In genomic region chr14:60301685-60302084, GRCh38 we compare ENCODE assay signal across 21 cellular contexts. TPM values are rescaled to one million over a fixed set of nuclear protein-coding genes. Genes with fewer than 3 reads are reported as not detected.
A peak's percentile ranks its signal among the peaks of the same experiment; 100 is the strongest.
DNase-seq lines count a peak whose midpoint lies in the region; ATAC-seq, FAIRE-seq and TF ChIP-seq lines count a peak whose summit lies in the region.
"Had no signal": no experiment of that assay in that cellular context is flagged by ENCODE, and none has a peak within 500 bp of the region (broad histone marks: within the 10 kb centered on the region; RNA-seq: fewer than 3 reads in every experiment).

No MANE protein-coding gene starts in this region.

- H3K4me1 Mint-ChIP-seq in GM23338, result peaks cover 41% of the 10 kb centered on the region

- DNase-seq in cardiac muscle cell (ENCODE audit: low read depth in 1 of 2, low spot score in 1 of 2) (no peak), right cardiac atrium (no peak), GM23338 (ENCODE audit: low spot score) (no peak), bronchial epithelial cell (ENCODE audit: low read depth) (no peak), gastrocnemius medialis (no peak), trophoblast cell (no peak), erythroblast (lab: John Stamatoyannopoulos, UW) (no peak)
- DNase-seq: CD8-positive, alpha-beta memory T cell; H9; HFFc6; Kasumi-1; NCI-H1417; NCI-H1694 treated with DMSO at 0.1 percent for 48 hours; NCI-H2081 treated with DMSO at 0.1 percent for 48 hours; NCI-H345; NCI-H82; Peyer's patch had no signal

- no peak overlapping the region for H4K8ac ChIP-seq in trophoblast cell (ENCODE audit: low read depth, low read length)

- no peaks in the 10 kb centered on the region for H3F3A ChIP-seq in GM23338 (replicated peaks; ENCODE audit: low read depth)

- H2BK12ac ChIP-seq in trophoblast cell (ENCODE audit: low read length), result no peak overlapping the region

- H3K4me1 ChIP-seq in cardiac muscle cell (ENCODE audit: low read depth) (peaks cover 32% of the 10 kb centered on the region), right cardiac atrium (ENCODE audit: control insufficient read depth, insufficient read depth, low read length) (peaks cover 2% of the 10 kb centered on the region), GM23338 (ENCODE audit: insufficient read depth) (peaks cover 43% of the 10 kb centered on the region), gastrocnemius medialis (peaks cover 29 to 33% of the 10 kb centered on the region in 2 donors), trophoblast cell (ENCODE audit: control insufficient read depth in 1 of 2, insufficient read depth in 2 of 2, low read length in 2 of 2) (no peaks in the 10 kb centered on the region)
- H3K4me1 ChIP-seq: Peyer's patch had no signal

- in situ Hi-C loops in gastrocnemius medialis (cut with MboI; ENCODE audit: low sequenced_read_pairs in 4 of 4), result loop anchor here in 1 of 4 donors (25.0 kb wide), 1 partner anchor 89 kb away; no protein-coding TSS in a partner anchor

- ATAC-seq in right cardiac atrium, result no peak
- no peak for ATAC-seq in GM23338
- ATAC-seq in gastrocnemius medialis, result peak; percentile 68 to 86
- ATAC-seq in HG03280 (IDR thresholded peaks at IDR 0.05; ENCODE audit: unreplicated experiment), result no peak

- H3K27ac ChIP-seq in cardiac muscle cell (peak overlapping the region; percentile 62), right cardiac atrium (ENCODE audit: low read length) (no peak overlapping the region), GM23338 (ENCODE audit: low read depth) (no peak overlapping the region), gastrocnemius medialis (peak overlapping the region; percentile 15 to 58 (median 29)), trophoblast cell (ENCODE audit: low read depth, low read length) (no peak overlapping the region)
- H3K27ac ChIP-seq: C4-2B, Peyer's patch had no signal

- H2AK5ac ChIP-seq in trophoblast cell (ENCODE audit: low read length), result no peak overlapping the region

- intact Hi-C loops in right cardiac atrium (cut with DNase I) (no loop called here), gastrocnemius medialis (cut with DNase I; ENCODE audit: low total_unique reads) (loop anchor here (2.0 kb wide), 1 partner anchor 23 kb away; no protein-coding TSS in a partner anchor)

- no peak overlapping the region for H3K18ac ChIP-seq in trophoblast cell (ENCODE audit: low read length)

- H3K27me3 Mint-ChIP-seq in GM23338 (ENCODE audit: insufficient read depth, low read depth, poor library complexity), result no peaks in the 10 kb centered on the region
- H3K27me3 Mint-ChIP-seq: CD8-positive, alpha-beta memory T cell had no signal

- no peak overlapping the region for H3K14ac ChIP-seq in trophoblast cell (ENCODE audit: low read length)

- H3K9ac ChIP-seq in trophoblast cell (ENCODE audit: low read length), result no peak overlapping the region

- H2AFZ ChIP-seq in GM23338 (no peak overlapping the region), trophoblast cell (ENCODE audit: insufficient read depth, low read length, poor library complexity) (no peak overlapping the region)

- H3K36me3 Mint-ChIP-seq in GM23338 (ENCODE audit: low read depth), result peaks cover 7% of the 10 kb centered on the region; the same call in 2 of the 3 replicates

- no peak overlapping the region for H3K4ac ChIP-seq in trophoblast cell (ENCODE audit: low read depth, low read length)

- H3K27me3 ChIP-seq in cardiac muscle cell (no peaks in the 10 kb centered on the region), right cardiac atrium (ENCODE audit: control insufficient read depth, insufficient read depth) (no peaks in the 10 kb centered on the region), GM23338 (ENCODE audit: insufficient read depth) (no peaks in the 10 kb centered on the region), bronchial epithelial cell (ENCODE audit: control insufficient read depth, insufficient read depth, low read length) (no peaks in the 10 kb centered on the region), gastrocnemius medialis (no peaks in the 10 kb centered on the region), trophoblast cell (ENCODE audit: insufficient read depth, low read length) (no peaks in the 10 kb centered on the region)
- H3K27me3 ChIP-seq: Peyer's patch had no signal

- no peaks in the 10 kb centered on the region for H3K36me3 ChIP-seq in cardiac muscle cell
- no peaks in the 10 kb centered on the region for H3K36me3 ChIP-seq in GM23338 (ENCODE audit: insufficient read depth)
- no peaks in the 10 kb centered on the region for H3K36me3 ChIP-seq in bronchial epithelial cell (ENCODE audit: control insufficient read depth, insufficient read depth, low read length)
- no peaks in the 10 kb centered on the region for H3K36me3 ChIP-seq in gastrocnemius medialis
- H3K36me3 ChIP-seq in trophoblast cell (ENCODE audit: control insufficient read depth in 1 of 2, insufficient read depth in 2 of 2, low read length in 2 of 2), result no peaks in the 10 kb centered on the region

- H3K4me3 ChIP-seq in cardiac muscle cell (no peak overlapping the region), right cardiac atrium (ENCODE audit: low read length) (no peak overlapping the region), GM23338 (no peak overlapping the region), bronchial epithelial cell (ENCODE audit: low read depth, low read length) (no peak overlapping the region), gastrocnemius medialis (no peak overlapping the region), trophoblast cell (ENCODE audit: low read depth, low read length) (no peak overlapping the region)
- H3K4me3 ChIP-seq: Peyer's patch had no signal

- TF ChIP-seq CTCF in cardiac muscle cell (IDR thresholded peaks at IDR 0.05; ENCODE audit: low read depth, low read length) (no peak), GM23338 (conservative IDR thresholded peaks at IDR 0.05; ENCODE audit: low read depth in 2 of 2) (no peak), bronchial epithelial cell (IDR thresholded peaks at IDR 0.05; ENCODE audit: insufficient read depth, low read length, severe bottlenecking) (no peak), gastrocnemius medialis (IDR thresholded peaks at IDR 0.05 in 4 of 5, conservative IDR thresholded peaks at IDR 0.05 in 1 of 5) (no peak)

- no peak overlapping the region for H2BK5ac ChIP-seq in trophoblast cell (ENCODE audit: low read depth, low read length, poor library complexity)

- no peak overlapping the region for H3K23ac ChIP-seq in trophoblast cell (ENCODE audit: low read length)

- H3K9me2 ChIP-seq in GM23338 (ENCODE audit: insufficient read depth), result no peaks in the 10 kb centered on the region

- H3K9me3 ChIP-seq in cardiac muscle cell (ENCODE audit: low read depth) (no peaks in the 10 kb centered on the region), right cardiac atrium (ENCODE audit: control insufficient read depth, low read length) (no peaks in the 10 kb centered on the region), gastrocnemius medialis (no peaks in the 10 kb centered on the region), trophoblast cell (ENCODE audit: insufficient read depth, low read depth, low read length) (peaks cover 2% of the 10 kb centered on the region)
- H3K9me3 ChIP-seq: Peyer's patch had no signal

- WGBS in right cardiac atrium, result 43% methylated on average over 5 of the region's 5 CpGs
- WGBS in trophoblast cell (ENCODE audit: extremely low coverage, insufficient coverage, insufficient read length), result no CpG with 5 or more reads among the region's 5 CpGs

- H3K79me1 ChIP-seq in trophoblast cell (ENCODE audit: low read length), result no peaks in the 10 kb centered on the region

- TF ChIP-seq POLR2A in gastrocnemius medialis (IDR thresholded peaks at IDR 0.05) (no peak), erythroblast (IDR thresholded peaks at IDR 0.05; ENCODE audit: low read length) (no peak)

- no peak overlapping the region for H3K27ac Mint-ChIP-seq in GM23338
- H3K27ac Mint-ChIP-seq: H9, HFFc6 had no signal

- H4K12ac ChIP-seq in trophoblast cell (ENCODE audit: low read depth, low read length), result no peak overlapping the region

- no peak overlapping the region for H2BK120ac ChIP-seq in trophoblast cell (ENCODE audit: insufficient read depth, low read length, poor library complexity)

- no peaks in the 10 kb centered on the region for H3K9me3 Mint-ChIP-seq in GM23338
- H3K9me3 Mint-ChIP-seq: CD8-positive, alpha-beta memory T cell; H9; HFFc6 had no signal

- H4K20me1 ChIP-seq in GM23338 (replicated peaks; ENCODE audit: insufficient read depth), result no peaks in the 10 kb centered on the region

- no peak overlapping the region for H4K91ac ChIP-seq in trophoblast cell (ENCODE audit: low read depth, low read length)

- H3K4me3 Mint-ChIP-seq in GM23338, result no peak overlapping the region
- H3K4me3 Mint-ChIP-seq: CD8-positive, alpha-beta memory T cell; H9; HFFc6 had no signal

- H3K4me2 ChIP-seq in GM23338 (peak overlapping the region; percentile 46), trophoblast cell (ENCODE audit: low read length) (no peak overlapping the region)

- no peaks in the 10 kb centered on the region for H3K79me2 ChIP-seq in GM23338 (replicated peaks; ENCODE audit: insufficient read depth)
- H3K79me2 ChIP-seq in trophoblast cell (ENCODE audit: control insufficient read depth, insufficient read depth, low read length, poor library complexity), result no peaks in the 10 kb centered on the region

- peak; percentile 7 for FAIRE-seq in bronchial epithelial cell (lab: Jason Lieb, UNC)
- FAIRE-seq: A204.1, G401.6 had no signal

TF ChIP-seq in GM23338, 12 proteins besides CTCF, POLR2A, EP300 and RAD21 (continues in another document):
- TF ChIP-seq EZH2 (IDR thresholded peaks at IDR 0.05; ENCODE audit: low read depth, unreplicated experiment) (no peak), POLR2AphosphoS5 (IDR thresholded peaks at IDR 0.05; ENCODE audit: low read depth) (no peak), NANOG (IDR thresholded peaks at IDR 0.05; ENCODE audit: borderline replicate concordance) (no peak), EZH2phosphoT487 (IDR thresholded peaks at IDR 0.05; ENCODE audit: unreplicated experiment) (no peak), JUNB (IDR thresholded peaks at IDR 0.05; ENCODE audit: unreplicated experiment) (no peak), ZNF331 (CRISPR knock-in tag; IDR thresholded peaks at IDR 0.05; ENCODE audit: low read depth) (no peak), ZNF114 (CRISPR knock-in tag; IDR thresholded peaks at IDR 0.05) (no peak), CREB1 (CRISPR knock-in tag; IDR thresholded peaks at IDR 0.05; ENCODE audit: low read depth) (no peak), STAT1 (IDR thresholded peaks at IDR 0.05; ENCODE audit: unreplicated experiment) (no peak)

RNA-seq across cellular contexts. Expression of gene PPM1A, which starts 52.7 kb away (rescaled TPM):
- total RNA-seq in cardiac muscle cell (19.6 and 20.8 TPM in 2 replicates), right cardiac atrium (10 to 100 TPM; 73.0 to 88.2 (median 80.8) TPM), bronchial epithelial cell (30.6 and 35.5 TPM in 2 replicates), gastrocnemius medialis (100 to 1,000 TPM in 1 of 4 donors, 10 to 100 TPM in 3; 81.2 to 107 (median 86.1) TPM)
- polyA plus RNA-seq in cardiac muscle cell (22.3 and 24.1 TPM in 2 replicates), right cardiac atrium (37.8 TPM), GM23338 (2016; fragmentation: Nextera tagmentation; extraction: Ambion mirVana) (26.4 and 29.8 TPM in 2 replicates)
- 34.1 and 42.8 TPM in 2 replicates for total RNA-seq in GM23338 (2014; rRNA removed; shearing (Covaris generic))
- 26.0 and 27.2 TPM in 2 replicates for polyA plus RNA-seq in trophoblast cell (2013)

Comparison
In these comparisons a context has a peak if more than half of its experiments do, and no peak if none do; other contexts are left out.
1. H3K27ac ChIP-seq: peak in cardiac muscle cell (single experiment) and gastrocnemius medialis (4 of 4); none in right cardiac atrium (single experiment), GM23338 (single experiment) and trophoblast cell (single experiment).
2. ATAC-seq: peak in gastrocnemius medialis (2 of 2); none in right cardiac atrium (0 of 2), GM23338 (single experiment) and HG03280 (single experiment).